In the genomic region with DNA sequence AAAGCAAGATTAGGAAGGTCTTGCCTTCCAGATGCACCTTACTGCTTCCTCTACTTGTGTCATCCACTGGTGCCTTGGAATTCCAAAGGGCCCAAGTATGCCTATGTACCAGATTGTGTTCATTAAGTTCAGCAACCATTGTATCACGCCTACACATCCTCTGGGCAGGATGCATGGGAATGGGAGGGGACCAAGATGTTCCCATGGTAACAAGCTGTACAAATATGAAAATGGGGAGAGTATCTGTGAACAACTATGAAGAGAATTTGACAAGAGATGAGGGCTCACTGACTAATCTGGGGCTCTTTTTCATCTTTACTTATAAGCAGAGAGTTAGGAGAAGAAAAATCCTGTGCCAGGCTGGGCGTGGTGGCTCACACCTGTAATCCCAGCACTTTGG, we compare ENCODE assay signal across 19 cellular contexts.
A peak's percentile ranks its signal among the peaks of the same experiment; 100 is the strongest.
DNase-seq lines count a peak whose midpoint lies in the region; ATAC-seq and TF ChIP-seq lines count a peak whose summit lies in the region.
"Had no signal": no experiment of that assay in that cellular context is flagged by ENCODE, and none has a peak within 500 bp of the region (broad histone marks: within the 10 kb centered on the region; RNA-seq: fewer than 3 reads in every experiment).

No MANE protein-coding gene starts in this region.

- no peak overlapping the region for H3K18ac ChIP-seq in trophoblast cell (ENCODE audit: low read length)

- no peak overlapping the region for H2AFZ ChIP-seq in trophoblast cell (ENCODE audit: insufficient read depth, low read length, poor library complexity)

- H3K36me3 ChIP-seq in trophoblast cell (ENCODE audit: control insufficient read depth in 1 of 2, insufficient read depth in 2 of 2, low read length in 2 of 2) (no peaks in the 10 kb centered on the region), stomach (no peaks in the 10 kb centered on the region)
- H3K36me3 ChIP-seq: Peyer's patch had no signal

- H3K4me2 ChIP-seq in trophoblast cell (ENCODE audit: low read length) = no peak overlapping the region
- H3K4me2 ChIP-seq: A549 had no signal

- no peak overlapping the region for H3K14ac ChIP-seq in trophoblast cell (ENCODE audit: low read length)

- TF ChIP-seq CTCF in choroid plexus epithelial cell (conservative IDR thresholded peaks at IDR 0.05; ENCODE audit: low read depth, low read length) (no peak), stomach (IDR thresholded peaks at IDR 0.05) (no peak)

- H3K79me1 ChIP-seq in trophoblast cell (ENCODE audit: low read length) = no peaks in the 10 kb centered on the region

- TF ChIP-seq POLR2A in stomach (IDR thresholded peaks at IDR 0.05) = no peak

- H3K9me3 ChIP-seq in trophoblast cell (ENCODE audit: insufficient read depth, low read depth, low read length) (no peaks in the 10 kb centered on the region), stomach (no peaks in the 10 kb centered on the region)
- H3K9me3 ChIP-seq: A549, Peyer's patch had no signal

- no peak overlapping the region for H2AK5ac ChIP-seq in trophoblast cell (ENCODE audit: low read length)

- H3K4ac ChIP-seq in trophoblast cell (ENCODE audit: low read depth, low read length) = no peak overlapping the region

- no peak for ATAC-seq in HG02610 (IDR thresholded peaks at IDR 0.05; ENCODE audit: unreplicated experiment)
- ATAC-seq: A549, SK-N-SH treated with all-trans-retinoic acid at 6 μM for 48 hours had no signal

- no peak overlapping the region for H4K12ac ChIP-seq in trophoblast cell (ENCODE audit: low read depth, low read length)

- no peak overlapping the region for H2BK5ac ChIP-seq in trophoblast cell (ENCODE audit: low read depth, low read length, poor library complexity)

- no peak overlapping the region for H3K4me3 ChIP-seq in choroid plexus epithelial cell (ENCODE audit: low read depth, low read length)
- H3K4me3 ChIP-seq in trophoblast cell (ENCODE audit: low read depth, low read length) = no peak overlapping the region
- no peak overlapping the region for H3K4me3 ChIP-seq in stomach
- H3K4me3 ChIP-seq: A549, Peyer's patch had no signal

- H3K27me3 ChIP-seq in trophoblast cell (ENCODE audit: insufficient read depth, low read length) = no peaks in the 10 kb centered on the region
- H3K27me3 ChIP-seq in stomach = no peaks in the 10 kb centered on the region
- H3K27me3 ChIP-seq: Peyer's patch had no signal

- no peak overlapping the region for H4K8ac ChIP-seq in trophoblast cell (ENCODE audit: low read depth, low read length)

- no peak overlapping the region for H3K27ac ChIP-seq in trophoblast cell (ENCODE audit: low read depth, low read length)
- no peak overlapping the region for H3K27ac ChIP-seq in stomach
- H3K27ac ChIP-seq: A549, Peyer's patch had no signal

- no CpG with 5 or more reads among the region's 2 CpGs for WGBS in trophoblast cell (ENCODE audit: extremely low coverage, insufficient coverage, insufficient read length)
- 63 to 79% (median 72%) methylated on average over 2 of the region's 2 CpGs for WGBS in stomach, 5 donors

- TF ChIP-seq EP300 in stomach (IDR thresholded peaks at IDR 0.05) = no peak

- no peak overlapping the region for H2BK12ac ChIP-seq in trophoblast cell (ENCODE audit: low read length)

- no peak overlapping the region for H4K91ac ChIP-seq in trophoblast cell (ENCODE audit: low read depth, low read length)

- DNase-seq in EH (ENCODE audit: low read depth) (peak; percentile 15), NCI-H69 (lab: John Stamatoyannopoulos, UW) (peak; percentile 28), choroid plexus epithelial cell (ENCODE audit: low read depth) (peak; percentile 8), trophoblast cell (peak; percentile 48 to 77), cardiac septum (ENCODE audit: low spot score) (no peak), stomach (no peak)
- DNase-seq: CD4-positive, CD25-positive, alpha-beta regulatory T cell; GOT3; HCEC 1CT; Karpas-422; MV-4-11; NCI-H1694; NCI-H2081; NCI-H2171; NCI-H524 treated with DMSO at 0.1 percent for 48 hours; Peyer's patch had no signal

- no peaks in the 10 kb centered on the region for H3K79me2 ChIP-seq in trophoblast cell (ENCODE audit: control insufficient read depth, insufficient read depth, low read length, poor library complexity)

- H3K9ac ChIP-seq in trophoblast cell (ENCODE audit: low read length) = no peak overlapping the region

- H3K4me1 ChIP-seq in trophoblast cell (ENCODE audit: control insufficient read depth in 1 of 2, insufficient read depth in 2 of 2, low read length in 2 of 2) (peaks cover 0 to 3% of the 10 kb centered on the region in 2 experiments), stomach (peaks cover 0 to 16% (median 7%) of the 10 kb centered on the region in 4 donors)
- H3K4me1 ChIP-seq: Peyer's patch had no signal

- H3K23ac ChIP-seq in trophoblast cell (ENCODE audit: low read length) = no peak overlapping the region

- intact Hi-C loops in cardiac septum (cut with DNase I) (no loop called here), stomach (cut with DNase I; ENCODE audit: low total_unique reads) (no loop called here)

- no peak overlapping the region for H2BK120ac ChIP-seq in trophoblast cell (ENCODE audit: insufficient read depth, low read length, poor library complexity)

Comparison
In these comparisons a context has a peak if more than half of its experiments do, and no peak if none do; other contexts are left out.
1. DNase-seq: peak in EH (single experiment), NCI-H69 (single experiment), choroid plexus epithelial cell (single experiment) and trophoblast cell (2 of 2); none in cardiac septum (single experiment) and stomach (single experiment).